In genomic region chr19:45913874-45914830, GRCh38 we compare ENCODE assay signal across 13 cellular contexts. TPM values are rescaled to one million over a fixed set of nuclear protein-coding genes. Genes with fewer than 3 reads are reported as not detected.
A peak's percentile ranks its signal among the peaks of the same experiment; 100 is the strongest.
DNase-seq lines count a peak whose midpoint lies in the region; ATAC-seq and TF ChIP-seq lines count a peak whose summit lies in the region.
"Had no signal": no experiment of that assay in that cellular context is flagged by ENCODE, and none has a peak within 500 bp of the region (broad histone marks: within the 10 kb centered on the region; RNA-seq: fewer than 3 reads in every experiment).

Gene NANOS2, minus strand, starts transcription at chr19:45914778. Its CDS starts 85 bp downstream, at chr19:45914693.

- CTCF ChIA-PET in PC-3 (lab: Charles Lee): no interaction called here

- no peaks in the 10 kb centered on the region for H4K20me1 ChIP-seq in PC-3 (ENCODE audit: low read length)

- H3K9me3 ChIP-seq in PC-3 (ENCODE audit: low read length): no peaks in the 10 kb centered on the region
- H3K9me3 ChIP-seq: right lobe of liver had no signal

- no peak within 1 kb of the TSS for H3K4me3 Mint-ChIP-seq in stimulated activated naive CD8-positive, alpha-beta T cell treated with anti-CD3 and anti-CD28 coated beads, Interleukin-15, amount 100 ng/mL, for 72 hours
- H3K4me3 Mint-ChIP-seq: activated naive CD8-positive, alpha-beta T cell had no signal

- H3K9ac ChIP-seq in PC-3 (ENCODE audit: low read length): no peak within 1 kb of the TSS

- no peak within 1 kb of the TSS for H3K27ac Mint-ChIP-seq in stimulated activated naive CD8-positive, alpha-beta T cell treated with anti-CD3 and anti-CD28 coated beads, Interleukin-15, amount 100 ng/mL, for 72 hours
- H3K27ac Mint-ChIP-seq: activated naive CD8-positive, alpha-beta T cell had no signal

- H3K4me2 ChIP-seq in PC-3 (ENCODE audit: low read length): no peak within 1 kb of the TSS

- H3K36me3 ChIP-seq in PC-3 (ENCODE audit: low read depth, low read length): no peaks in the 10 kb centered on the region
- H3K36me3 ChIP-seq: right lobe of liver had no signal

- no peak for ATAC-seq in stimulated activated naive CD8-positive, alpha-beta T cell treated with anti-CD3 and anti-CD28 coated beads, Interleukin-15, Interleukin-2, amounts not matched to agents 100 U/mL and 50 U/mL, for 24 hours
- ATAC-seq in stimulated activated naive CD8-positive, alpha-beta T cell treated with anti-CD3 and anti-CD28 coated beads, Interleukin-15, amount 100 ng/mL, for 72 hours: no peak
- ATAC-seq in PC-3 (no peak), GM19463 (IDR thresholded peaks at IDR 0.05; ENCODE audit: unreplicated experiment) (no peak), GM21619 (IDR thresholded peaks at IDR 0.05; ENCODE audit: unreplicated experiment) (no peak), GM21528 (IDR thresholded peaks at IDR 0.05; ENCODE audit: low FRiP score, unreplicated experiment) (no peak)

- H3K27me3 ChIP-seq in PC-3 (ENCODE audit: low read length): no peaks in the 10 kb centered on the region
- H3K27me3 ChIP-seq: right lobe of liver had no signal

- peaks cover 20% of the 10 kb centered on the region for H3K4me1 Mint-ChIP-seq in stimulated activated naive CD8-positive, alpha-beta T cell treated with anti-CD3 and anti-CD28 coated beads, Interleukin-15, amount 100 ng/mL, for 72 hours

- peaks cover 63% of the 10 kb centered on the region for H3K27me3 Mint-ChIP-seq in stimulated activated naive CD8-positive, alpha-beta T cell treated with anti-CD3 and anti-CD28 coated beads, Interleukin-15, amount 100 ng/mL, for 72 hours

- no TSS peak for BruUV-seq in PC-3 (replicated peaks; lab: Mats Ljungman, UMichigan)

- H3F3A ChIP-seq in PC-3 (ENCODE audit: low read length, unreplicated experiment): no peaks in the 10 kb centered on the region

- TF ChIP-seq CTCF in PC-3 (conservative IDR thresholded peaks at IDR 0.05; ENCODE audit: low read depth, low read length) (peak; percentile 28; the same call in 1 of the 2 replicates), fibroblast of the aortic adventitia (IDR thresholded peaks at IDR 0.05; ENCODE audit: insufficient read depth, low read length) (peak; percentile 36)

- H3K4me1 ChIP-seq in PC-3 (ENCODE audit: insufficient read depth, low read length): no peaks in the 10 kb centered on the region
- H3K4me1 ChIP-seq: right lobe of liver had no signal

- H3K4me3 ChIP-seq in PC-3 (ENCODE audit: low read length): no peak within 1 kb of the TSS
- H3K4me3 ChIP-seq in fibroblast of the aortic adventitia (ENCODE audit: low read depth, low read length): no peak within 1 kb of the TSS
- H3K4me3 ChIP-seq: right lobe of liver had no signal

- DNase-seq in stimulated activated naive CD8-positive, alpha-beta T cell treated with anti-CD3 and anti-CD28 coated beads, Interleukin-15, Interleukin-2, amounts not matched to agents 100 U/mL and 50 U/mL, for 24 hours: peak; percentile 14
- DNase-seq in stimulated activated naive CD8-positive, alpha-beta T cell treated with anti-CD3 and anti-CD28 coated beads, Interleukin-15, amount 100 ng/mL, for 72 hours: no peak
- DNase-seq in PC-3: peak; percentile 13
- DNase-seq in fibroblast of the aortic adventitia (ENCODE audit: low read depth): peak; percentile 37
- no peak for DNase-seq in NCI-H187 treated with DMSO at 0.1 percent for 48 hours (lab: John Stamatoyannopoulos, UW)
- DNase-seq: COR-L47, right lobe of liver had no signal

- no peaks in the 10 kb centered on the region for H3K9me3 Mint-ChIP-seq in stimulated activated naive CD8-positive, alpha-beta T cell treated with anti-CD3 and anti-CD28 coated beads, Interleukin-15, amount 100 ng/mL, for 72 hours

- H3K79me2 ChIP-seq in PC-3 (ENCODE audit: low read length): no peaks in the 10 kb centered on the region

- POLR2A ChIA-PET in PC-3 (lab: Charles Lee; ENCODE audit: unreplicated experiment): no interaction called here

- intact Hi-C loops in PC-3 (cut with micrococcal nuclease): no loop called here

- no peaks in the 10 kb centered on the region for H3K9me2 ChIP-seq in PC-3 (replicated peaks; ENCODE audit: low read length)

- no peak within 1 kb of the TSS for H2AFZ ChIP-seq in PC-3 (ENCODE audit: low read length)

- H3K27ac ChIP-seq in PC-3 (ENCODE audit: low read length): no peak within 1 kb of the TSS
- H3K27ac ChIP-seq: right lobe of liver, VCaP had no signal

RNA-seq across cellular contexts. Expression of gene NANOS2, which starts in this region (rescaled TPM):
- total RNA-seq in PC-3 (2014; rRNA removed) (not detected in 2 replicates), fibroblast of the aortic adventitia (ENCODE audit: low replicate concordance) (not detected in 2 replicates)
- total RNA-seq: kidney epithelial cell, right lobe of liver had no signal

Comparison
In these comparisons a context has a peak if more than half of its experiments do, and no peak if none do; other contexts are left out.
1. Peak in DNase-seq in PC-3; RNA of the gene not detected or under 1 TPM.
2. Peak in DNase-seq in fibroblast of the aortic adventitia; RNA of the gene not detected or under 1 TPM.